Comparison of ENCODE assay signal across 12 cellular contexts in genomic region chr11:48110509-48110766, GRCh38.
A peak's percentile ranks its signal among the peaks of the same experiment; 100 is the strongest.
DNase-seq lines count a peak whose midpoint lies in the region; ATAC-seq and TF ChIP-seq lines count a peak whose summit lies in the region.
"Had no signal": no experiment of that assay in that cellular context is flagged by ENCODE, and none has a peak within 500 bp of the region (broad histone marks: within the 10 kb centered on the region; RNA-seq: fewer than 3 reads in every experiment).

No MANE protein-coding gene starts in this region.

- peak overlapping the region; percentile 19 for H3K27ac Mint-ChIP-seq in activated naive CD8-positive, alpha-beta T cell
- H3K27ac Mint-ChIP-seq in activated naive CD8-positive, alpha-beta T cell treated with anti-CD3 and anti-CD28 coated beads for 36 hours, result no peak overlapping the region
- H3K27ac Mint-ChIP-seq in activated T-helper 17 cell treated with anti-CD3 and anti-CD28 coated beads, Interleukin-2, amount 50 U/mL, for 72 hours, result no peak overlapping the region
- H3K27ac Mint-ChIP-seq: WTC11 had no signal

- peak overlapping the region; percentile 62; the same call in 1 of the 2 replicates for H3K9ac ChIP-seq in MM.1S (ENCODE audit: low read length)

- intact Hi-C loops in spleen (cut with DNase I; ENCODE audit: low total_unique reads), result loop anchor here (5.0 kb wide), 1 partner anchor 173 kb away; no protein-coding TSS in a partner anchor

- peak overlapping the region; percentile 93; the same call in 1 of the 2 replicates for H3K4me2 ChIP-seq in MM.1S (ENCODE audit: low read depth, low read length)

- no peak overlapping the region for H3K4me3 ChIP-seq in MM.1S (ENCODE audit: low read length)
- H3K4me3 ChIP-seq in spleen, result peak overlapping the region in 3 of 8 donors; percentile 25 to 55 (median 33)

- no peak for TF ChIP-seq POLR2A in spleen (IDR thresholded peaks at IDR 0.05)

- H4K20me1 ChIP-seq in MM.1S (ENCODE audit: insufficient read depth, low read length), result no peaks in the 10 kb centered on the region

- no peak for DNase-seq in activated naive CD8-positive, alpha-beta T cell treated with anti-CD3 and anti-CD28 coated beads for 36 hours
- no peak for DNase-seq in MM.1S
- DNase-seq in spleen, result no peak
- no peak for DNase-seq in NCI-H1105 treated with DMSO at 0.1 percent for 48 hours (lab: John Stamatoyannopoulos, UW)
- no peak for DNase-seq in MV-4-11 (lab: John Stamatoyannopoulos, UW)

- H3K4me1 ChIP-seq in MM.1S (ENCODE audit: low read length) (peaks cover 40% of the 10 kb centered on the region), spleen (peaks cover 39 to 71% (median 63%) of the 10 kb centered on the region in 6 donors)

- peaks cover 9% of the 10 kb centered on the region for H3K9me3 Mint-ChIP-seq in activated naive CD8-positive, alpha-beta T cell (ENCODE audit: low read depth)
- peaks cover 10% of the 10 kb centered on the region for H3K9me3 Mint-ChIP-seq in activated naive CD8-positive, alpha-beta T cell treated with anti-CD3 and anti-CD28 coated beads for 36 hours
- peaks cover 8% of the 10 kb centered on the region for H3K9me3 Mint-ChIP-seq in activated T-helper 17 cell treated with anti-CD3 and anti-CD28 coated beads, Interleukin-2, amount 50 U/mL, for 72 hours

- 76 to 87% (median 80%) methylated on average over 2 of the region's 2 CpGs for WGBS in spleen, 5 donors

- H2AFZ ChIP-seq in MM.1S (ENCODE audit: low read length), result no peak overlapping the region

- no peak overlapping the region for H3K4me3 Mint-ChIP-seq in activated naive CD8-positive, alpha-beta T cell
- no peak overlapping the region for H3K4me3 Mint-ChIP-seq in activated naive CD8-positive, alpha-beta T cell treated with anti-CD3 and anti-CD28 coated beads for 36 hours
- peak overlapping the region; percentile 66 for H3K4me3 Mint-ChIP-seq in activated T-helper 17 cell treated with anti-CD3 and anti-CD28 coated beads, Interleukin-2, amount 50 U/mL, for 72 hours

- peaks cover 16% of the 10 kb centered on the region for H3K36me3 Mint-ChIP-seq in activated naive CD8-positive, alpha-beta T cell
- H3K36me3 Mint-ChIP-seq in activated naive CD8-positive, alpha-beta T cell treated with anti-CD3 and anti-CD28 coated beads for 36 hours, result peaks cover 13% of the 10 kb centered on the region
- peaks cover 26% of the 10 kb centered on the region for H3K36me3 Mint-ChIP-seq in activated T-helper 17 cell treated with anti-CD3 and anti-CD28 coated beads, Interleukin-2, amount 50 U/mL, for 72 hours (ENCODE audit: low read depth)

- no peak for ATAC-seq in activated T-helper 17 cell treated with anti-CD3 and anti-CD28 coated beads, Interleukin-2, amount 50 U/mL, for 72 hours (replicated peaks)
- no peak for ATAC-seq in GM21737 (IDR thresholded peaks at IDR 0.05; ENCODE audit: unreplicated experiment)

- H3K9me3 ChIP-seq in MM.1S (replicated peaks; ENCODE audit: insufficient read depth, low read length) (no peaks in the 10 kb centered on the region), spleen (peaks cover 0 to 21% (median 19%) of the 10 kb centered on the region in 8 donors)

- H3K36me3 ChIP-seq in MM.1S (replicated peaks; ENCODE audit: insufficient read depth, low read length) (no peaks in the 10 kb centered on the region), spleen (peaks cover 0 to 34% (median 5%) of the 10 kb centered on the region in 6 donors)
- H3K36me3 ChIP-seq: suprapubic skin had no signal

- no peaks in the 10 kb centered on the region for H3K79me2 ChIP-seq in MM.1S (ENCODE audit: low read length)

- no peak overlapping the region; the same call in 1 of the 2 replicates for H3K27ac ChIP-seq in MM.1S (ENCODE audit: low read length)
- peak overlapping the region in 6 of 8 donors; percentile 22 to 85 (median 80) for H3K27ac ChIP-seq in spleen
- H3K27ac ChIP-seq: suprapubic skin had no signal

- H3F3A ChIP-seq in MM.1S (ENCODE audit: insufficient read depth, low read length), result peaks cover 27% of the 10 kb centered on the region

- no peak for TF ChIP-seq CTCF in MM.1S (IDR thresholded peaks at IDR 0.05; ENCODE audit: low read length)
- TF ChIP-seq CTCF in spleen (IDR thresholded peaks at IDR 0.05 in 8 of 11, conservative IDR thresholded peaks at IDR 0.05 in 3 of 11), result no peak

- H3K9me2 ChIP-seq in MM.1S (replicated peaks; ENCODE audit: insufficient read depth, low read length), result no peaks in the 10 kb centered on the region

- H3K27me3 ChIP-seq in MM.1S (replicated peaks; ENCODE audit: insufficient read depth, low read length) (no peaks in the 10 kb centered on the region), spleen (replicated peaks in 1 of 7) (no peaks in the 10 kb centered on the region)
- H3K27me3 ChIP-seq: suprapubic skin had no signal

- no peaks in the 10 kb centered on the region for H3K27me3 Mint-ChIP-seq in activated naive CD8-positive, alpha-beta T cell
- no peaks in the 10 kb centered on the region for H3K27me3 Mint-ChIP-seq in activated naive CD8-positive, alpha-beta T cell treated with anti-CD3 and anti-CD28 coated beads for 36 hours
- H3K27me3 Mint-ChIP-seq in activated T-helper 17 cell treated with anti-CD3 and anti-CD28 coated beads, Interleukin-2, amount 50 U/mL, for 72 hours, result no peaks in the 10 kb centered on the region
- H3K27me3 Mint-ChIP-seq: activated CD4-positive, alpha-beta memory T cell treated with anti-CD3 and anti-CD28 coated beads, Interleukin-2, amount 10 ng/mL, durations not matched to agents 7 days and 5 days; naive thymus-derived CD8-positive, alpha-beta T cell had no signal

- peaks cover 40% of the 10 kb centered on the region for H3K4me1 Mint-ChIP-seq in activated naive CD8-positive, alpha-beta T cell (ENCODE audit: low read depth)
- peaks cover 38% of the 10 kb centered on the region for H3K4me1 Mint-ChIP-seq in activated naive CD8-positive, alpha-beta T cell treated with anti-CD3 and anti-CD28 coated beads for 36 hours
- H3K4me1 Mint-ChIP-seq in activated T-helper 17 cell treated with anti-CD3 and anti-CD28 coated beads, Interleukin-2, amount 50 U/mL, for 72 hours, result peaks cover 39% of the 10 kb centered on the region
